9 cellular contexts compared by ENCODE assay signal in the genomic region with DNA sequence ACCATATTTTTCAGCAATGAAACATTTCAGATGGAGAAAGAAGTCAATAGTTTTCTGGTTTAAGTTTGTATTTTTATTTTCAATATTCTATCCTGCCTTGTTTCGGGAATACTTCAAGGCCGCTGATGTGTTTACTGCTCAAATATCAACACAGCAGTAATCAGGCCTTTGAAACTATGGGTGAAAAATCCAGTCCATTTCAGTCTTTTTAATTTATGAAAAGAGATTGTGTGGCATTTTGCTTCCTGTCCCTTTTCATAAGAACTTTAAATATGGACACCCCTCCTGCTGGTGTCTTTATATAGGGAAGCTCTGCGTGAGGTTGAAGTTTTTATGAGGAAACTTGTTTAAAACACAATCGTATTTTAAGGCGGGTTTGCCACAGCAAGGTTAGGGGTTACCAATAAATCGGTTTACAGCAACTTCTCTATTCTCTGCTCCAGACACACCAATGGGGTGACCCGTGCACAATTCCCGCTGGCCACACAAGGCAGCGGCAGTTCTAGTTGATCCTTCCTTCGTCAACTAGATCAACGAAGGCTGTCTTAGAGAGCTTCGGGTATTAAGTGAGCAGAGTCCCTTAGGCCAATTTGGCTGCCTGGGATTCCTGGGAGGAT. TPM values are rescaled to one million over a fixed set of nuclear protein-coding genes. Genes with fewer than 3 reads are reported as not detected.
DNase-seq lines count a peak whose midpoint lies in the region; ATAC-seq, FAIRE-seq and TF ChIP-seq lines count a peak whose summit lies in the region.
"Had no signal": no experiment of that assay in that cellular context is flagged by ENCODE, and none has a peak within 500 bp of the region (broad histone marks: within the 10 kb centered on the region; RNA-seq: fewer than 3 reads in every experiment).

No MANE protein-coding gene starts in this region.

- TF ChIP-seq CTCF in H1 (IDR thresholded peaks at IDR 0.05; ENCODE audit: control extremely low read depth in 1 of 3, insufficient read depth in 1 of 3, low read depth in 1 of 3, low read length in 3 of 3) (no peak), uterus (IDR thresholded peaks at IDR 0.05) (no peak)

- H3K27me3 ChIP-seq in H1 (replicated peaks in 1 of 4; ENCODE audit: control insufficient read depth in 3 of 4, extremely low read depth in 1 of 4, insufficient read depth in 3 of 4, low read length in 3 of 4) (peaks cover 5 to 50% (median 31%) of the 10 kb centered on the region in 4 experiments), uterus (no peaks in the 10 kb centered on the region)

- H3K23me2 ChIP-seq in H1 (ENCODE audit: low read depth, low read length), result peaks cover 21% of the 10 kb centered on the region

- H3K18ac ChIP-seq in H1 (ENCODE audit: extremely low read depth, low read length), result no peak overlapping the region; the same call in 1 of the 2 replicates

- H3K4me3 Mint-ChIP-seq in activated naive CD4-positive, alpha-beta T cell treated with anti-CD3 and anti-CD28 coated beads, Interleukin-2, amount 10 ng/mL, durations not matched to agents 7 days and 5 days, result peak overlapping the region; percentile 61
- peak overlapping the region; percentile 78 for H3K4me3 Mint-ChIP-seq in memory B cell

- H3K9me3 ChIP-seq in H1 (ENCODE audit: insufficient read depth in 2 of 2, low read depth in 1 of 2, low read length in 1 of 2) (no peaks in the 10 kb centered on the region), uterus (no peaks in the 10 kb centered on the region)

- H3K27ac ChIP-seq in H1 (ENCODE audit: low read depth, low read length) (no peak overlapping the region), uterus (peak overlapping the region; percentile 96 to 98)

- peaks cover 18% of the 10 kb centered on the region for H3K4me1 Mint-ChIP-seq in activated naive CD4-positive, alpha-beta T cell treated with anti-CD3 and anti-CD28 coated beads, Interleukin-2, amount 10 ng/mL, durations not matched to agents 7 days and 5 days
- peaks cover 12% of the 10 kb centered on the region for H3K4me1 Mint-ChIP-seq in memory B cell

- H3K36me3 ChIP-seq in H1 (ENCODE audit: control insufficient read depth in 2 of 4, insufficient read depth in 4 of 4, low read length in 3 of 4) (no peaks in the 10 kb centered on the region), uterus (no peaks in the 10 kb centered on the region)

- H2AK5ac ChIP-seq in H1 (ENCODE audit: low read depth, low read length), result no peak overlapping the region

- H3K14ac ChIP-seq in H1 (ENCODE audit: insufficient read length), result no peak overlapping the region

- no peak overlapping the region for H4K5ac ChIP-seq in H1 (ENCODE audit: insufficient read length, low read depth, low read length)

- H3K4me2 ChIP-seq in H1 (ENCODE audit: insufficient read depth in 1 of 2, low read depth in 2 of 2, low read length in 2 of 2), result peak overlapping the region; percentile 93 to 97

- DNase-seq in activated naive CD4-positive, alpha-beta T cell treated with anti-CD3 and anti-CD28 coated beads, Interleukin-2, amount 10 ng/mL, durations not matched to agents 7 days and 5 days, result no peak
- no peak for DNase-seq in activated naive CD4-positive, alpha-beta T cell treated with anti-CD3 and anti-CD28 coated beads, Interleukin-2, amount 50 U/mL, for 16 hours
- DNase-seq in H1 (ENCODE audit: low read depth in 1 of 2, low spot score in 2 of 2) (peak in 1 of 2 experiments; percentile 55), memory B cell (ENCODE audit: low spot score in 2 of 2) (no peak), uterus (peak; percentile 26 to 27), NCI-H1105 (lab: John Stamatoyannopoulos, UW) (no peak)
- DNase-seq in central memory CD4-positive, alpha-beta T cell, result no peak
- no peak for DNase-seq in stimulated activated naive CD4-positive, alpha-beta T cell (lab: John Stamatoyannopoulos, UW)
- DNase-seq: AML-193 had no signal

- H3K79me2 ChIP-seq in H1 (ENCODE audit: control insufficient read depth in 1 of 2, insufficient read depth in 2 of 2, low read length in 2 of 2), result peaks cover 0 to 4% of the 10 kb centered on the region in 2 experiments; a peak in 1 of 4 replicates

- no peak overlapping the region; the same call in 1 of the 2 replicates for H4K8ac ChIP-seq in H1 (ENCODE audit: extremely low read depth, insufficient read depth, low read length)

- H3K27me3 Mint-ChIP-seq in activated naive CD4-positive, alpha-beta T cell treated with anti-CD3 and anti-CD28 coated beads, Interleukin-2, amount 10 ng/mL, durations not matched to agents 7 days and 5 days, result peaks cover 44% of the 10 kb centered on the region
- H3K27me3 Mint-ChIP-seq in memory B cell, result peaks cover 11% of the 10 kb centered on the region

- no peak overlapping the region for H2BK15ac ChIP-seq in H1 (ENCODE audit: low read length)

- H3K9ac ChIP-seq in H1 (replicated peaks in 1 of 4; ENCODE audit: extremely low read depth in 1 of 4, low read depth in 3 of 4, low read length in 3 of 4), result 0 out of 7 replicates have a peak overlapping the region, but pooled peaks of 1 of the 4 experiments have one; percentile 26

- H4K20me1 ChIP-seq in H1 (replicated peaks in 1 of 2; ENCODE audit: control insufficient read depth in 1 of 2, insufficient read depth in 2 of 2, low read length in 2 of 2), result peaks cover 0 to 7% of the 10 kb centered on the region in 2 experiments

- no peak for TF ChIP-seq EP300 in H1 (IDR thresholded peaks at IDR 0.05; ENCODE audit: borderline replicate concordance in 1 of 2, low read depth in 2 of 2, low read length in 2 of 2)

- H3K4me1 ChIP-seq in H1 (replicated peaks in 1 of 4; ENCODE audit: control insufficient read depth in 3 of 4, insufficient read depth in 4 of 4, low read length in 3 of 4), result peaks cover 0 to 6% (median 2%) of the 10 kb centered on the region in 4 experiments; a peak in 5 of 7 replicates
- H3K4me1 ChIP-seq in uterus, result no peaks in the 10 kb centered on the region

- H3K79me1 ChIP-seq in H1 (ENCODE audit: low read depth, low read length), result no peaks in the 10 kb centered on the region

- intact Hi-C loops in uterus (cut with DNase I; ENCODE audit: low total_unique reads), result loop anchor here (10.0 kb wide), 1 partner anchor 148 kb away; no protein-coding TSS in a partner anchor

- FAIRE-seq in H1 (lab: Jason Lieb, UNC), result peak; percentile 24

- no peak overlapping the region for H2BK120ac ChIP-seq in H1 (replicated peaks; ENCODE audit: low read depth, low read length)

- no peak for ATAC-seq in memory B cell (ENCODE audit: low read depth)

- H3K56ac ChIP-seq in H1 (replicated peaks; ENCODE audit: insufficient read length, low read depth, low read length), result no peak overlapping the region

- POLR2A ChIA-PET in H1 (lab: Charles Lee; ENCODE audit: partially characterized antibody), result interaction anchor here (0.9 kb wide), 1 partner anchor 12 kb away, joined by 3 read pairs; no protein-coding TSS in a partner anchor

- no peak overlapping the region for H3K23ac ChIP-seq in H1 (ENCODE audit: insufficient read length)

- no peaks in the 10 kb centered on the region for H3K36me3 Mint-ChIP-seq in activated naive CD4-positive, alpha-beta T cell treated with anti-CD3 and anti-CD28 coated beads, Interleukin-2, amount 10 ng/mL, durations not matched to agents 7 days and 5 days
- H3K36me3 Mint-ChIP-seq in memory B cell, result no peaks in the 10 kb centered on the region

- H2BK5ac ChIP-seq in H1 (ENCODE audit: low read depth, low read length), result no peak overlapping the region

- no peak overlapping the region for H3K4ac ChIP-seq in H1 (replicated peaks; ENCODE audit: insufficient read length, low read depth, low read length)

- H3K27ac Mint-ChIP-seq in activated naive CD4-positive, alpha-beta T cell treated with anti-CD3 and anti-CD28 coated beads, Interleukin-2, amount 10 ng/mL, durations not matched to agents 7 days and 5 days, result no peak overlapping the region
- H3K27ac Mint-ChIP-seq in memory B cell, result no peak overlapping the region

- TF ChIP-seq POLR2A in H1 (IDR thresholded peaks at IDR 0.05; ENCODE audit: control extremely low read depth in 1 of 2, low read depth in 2 of 2, low read length in 2 of 2), result no peak
- TF ChIP-seq POLR2A in uterus (IDR thresholded peaks at IDR 0.05), result no peak

- no peak overlapping the region for H2BK12ac ChIP-seq in H1 (ENCODE audit: low read depth, low read length)

- H2BK20ac ChIP-seq in H1 (ENCODE audit: low read length), result no peak overlapping the region

- 31% methylated on average over 12 of the region's 12 CpGs; no CpG with 5 or more reads in 1 of the 2 experiments for WGBS in H1 (ENCODE audit: extremely low coverage in 1 of 2, insufficient coverage in 1 of 2, insufficient read length in 1 of 2, insufficient replicate concordance in 2 of 2, low coverage in 1 of 2, low lambda C conversion rate in 2 of 2, missing lambda C conversion rate in 1 of 2), 2 experiments

- no peak overlapping the region for H4K91ac ChIP-seq in H1 (replicated peaks; ENCODE audit: insufficient read length, low read length)

- CTCF ChIA-PET in activated naive CD4-positive, alpha-beta T cell treated with anti-CD3 and anti-CD28 coated beads, Interleukin-2, amount 10 ng/mL, durations not matched to agents 7 days and 5 days (lab: Charles Lee), result no interaction called here
- CTCF ChIA-PET in H1 (lab: Charles Lee; ENCODE audit: partially characterized antibody), result interaction anchor here (1.6 kb wide), 1 partner anchor 11 kb away, joined by 6 read pairs; no protein-coding TSS in a partner anchor

- H3K4me3 ChIP-seq in H1 (ENCODE audit: extremely low read depth in 1 of 4, insufficient read depth in 2 of 4, low read depth in 3 of 4, low read length in 4 of 4) (peak overlapping the region; percentile 64 to 87 (median 69); a peak in 6 of 8 replicates), uterus (peak overlapping the region; percentile 62 to 86)

- peak overlapping the region; percentile 47; the same call in 1 of the 2 replicates for H2AFZ ChIP-seq in H1 (ENCODE audit: low read length)

- no peaks in the 10 kb centered on the region for H3K9me3 Mint-ChIP-seq in activated naive CD4-positive, alpha-beta T cell treated with anti-CD3 and anti-CD28 coated beads, Interleukin-2, amount 10 ng/mL, durations not matched to agents 7 days and 5 days
- H3K9me3 Mint-ChIP-seq in memory B cell, result no peaks in the 10 kb centered on the region

- TF ChIP-seq RAD21 in H1 (IDR thresholded peaks at IDR 0.05 in 1 of 2, conservative IDR thresholded peaks at IDR 0.05 in 1 of 2; ENCODE audit: low read depth in 2 of 2, low read length in 2 of 2), result no peak

TF ChIP-seq in H1, 55 proteins besides CTCF, POLR2A, EP300 and RAD21 (continues in another document):
- no peak for TF ChIP-seq SIN3A (conservative IDR thresholded peaks at IDR 0.05 in 1 of 2, IDR thresholded peaks at IDR 0.05 in 1 of 2; ENCODE audit: low read depth in 1 of 2, low read length in 2 of 2)

RNA-seq across cellular contexts. Expression of a gene that starts 1.2 kb away (rescaled TPM):
- total RNA-seq in H1 (2021; fragmentation: NEBNext Ultra II Directional; extraction: Animal tissue kit (Norgen Biotek cat#: 25700)), result 7.6 and 7.8 TPM in 2 replicates
- 3.8 and 4.1 TPM in 2 replicates for polyA plus RNA-seq in H1 (2011; rRNA removed)
- polyA plus RNA-seq in H1 (2011; cell fraction: cytosol; rRNA removed), result 5.0 TPM
- polyA plus RNA-seq in H1 (2011; cell fraction: nucleus; rRNA removed), result 10.8 TPM
- polyA plus RNA-seq in H1 (2012, experiment 1 of 2), result 3.7 to 4.5 TPM (median 3.9 TPM) in 4 replicates
- 0.41 TPM for polyA plus RNA-seq in H1 (2012, experiment 2 of 2)
- 3.0 TPM for polyA plus RNA-seq in H1 (2013, experiment 1 of 2)
- polyA plus RNA-seq in H1 (2013, experiment 2 of 2), result 2.5 TPM
- 18.5 and 20.6 TPM in 2 replicates for polyA minus RNA-seq in H1 (2011; rRNA and poly(A)+ RNA removed)
- 9.2 TPM for polyA minus RNA-seq in H1 (2011; cell fraction: cytosol; rRNA and poly(A)+ RNA removed)
- polyA minus RNA-seq in H1 (2011; cell fraction: nucleus; rRNA and poly(A)+ RNA removed), result 19.9 TPM
- 10 to 100 TPM; 34.7 to 92.7 (median 67.4) TPM for total RNA-seq in uterus

Comparison
In these comparisons a context has a peak if more than half of its experiments do, and no peak if none do; other contexts are left out.
1. DNase-seq: peak in uterus (2 of 2); none in activated naive CD4-positive, alpha-beta T cell treated with anti-CD3 and anti-CD28 coated beads, Interleukin-2, amount 10 ng/mL, durations not matched to agents 7 days and 5 days (single experiment), activated naive CD4-positive, alpha-beta T cell treated with anti-CD3 and anti-CD28 coated beads, Interleukin-2, amount 50 U/mL, for 16 hours (single experiment), memory B cell (0 of 2), central memory CD4-positive, alpha-beta T cell (single experiment), stimulated activated naive CD4-positive, alpha-beta T cell (0 of 6) and NCI-H1105 (single experiment).